Comparison of ENCODE assay signal across 2 cellular contexts in the genomic region with DNA sequence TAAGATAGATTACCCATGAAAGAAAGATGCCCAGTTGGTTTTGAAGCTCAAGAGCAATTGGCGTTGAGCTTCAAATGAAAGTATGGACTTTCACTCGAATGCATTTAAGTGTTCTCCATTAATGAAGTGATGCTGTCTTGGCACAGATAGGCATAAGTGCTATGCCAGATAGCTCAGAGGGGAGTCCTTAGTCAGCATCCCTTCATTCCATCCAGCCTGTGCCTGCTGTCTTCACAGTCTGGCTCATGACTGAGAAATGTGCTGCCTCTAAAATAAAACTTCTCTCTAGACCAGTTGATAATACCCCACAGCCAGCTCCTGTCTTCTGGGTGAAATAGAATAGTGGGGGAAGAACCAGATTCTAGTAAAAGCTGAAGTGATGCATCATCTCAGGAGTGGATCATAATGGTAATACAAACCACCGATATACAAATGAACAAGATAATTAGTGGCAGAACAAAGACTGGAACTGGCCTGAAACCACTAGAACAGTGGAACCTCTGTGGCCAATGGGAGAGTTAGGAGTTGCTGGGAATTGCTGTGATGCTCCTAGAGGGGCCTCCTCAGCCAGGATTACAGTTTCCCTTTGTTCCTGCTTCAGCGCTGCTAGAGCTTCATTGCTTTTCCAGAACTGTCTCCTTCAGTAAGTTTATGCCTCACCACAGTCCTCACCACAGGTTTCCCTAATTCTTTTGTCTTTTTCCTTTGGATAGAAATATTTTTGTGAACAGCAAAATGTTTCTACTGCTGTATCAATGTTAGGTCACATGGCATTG.
TF ChIP-seq lines count a peak whose summit lies in the region.

No MANE protein-coding gene starts in this region.

TF ChIP-seq in IMR-90, 13 proteins besides CTCF, POLR2A, EP300 and RAD21:
- no peak for TF ChIP-seq MAZ (IDR thresholded peaks at IDR 0.05; ENCODE audit: borderline replicate concordance, low read depth, low read length)
- TF ChIP-seq, protein P1, sequence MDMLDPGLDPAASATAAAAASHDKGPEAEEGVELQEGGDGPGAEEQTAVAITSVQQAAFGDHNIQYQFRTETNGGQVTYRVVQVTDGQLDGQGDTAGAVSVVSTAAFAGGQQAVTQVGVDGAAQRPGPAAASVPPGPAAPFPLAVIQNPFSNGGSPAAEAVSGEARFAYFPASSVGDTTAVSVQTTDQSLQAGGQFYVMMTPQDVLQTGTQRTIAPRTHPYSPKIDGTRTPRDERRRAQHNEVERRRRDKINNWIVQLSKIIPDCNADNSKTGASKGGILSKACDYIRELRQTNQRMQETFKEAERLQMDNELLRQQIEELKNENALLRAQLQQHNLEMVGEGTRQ (IDR thresholded peaks at IDR 0.05; ENCODE audit: low read depth, low read length) = no peak
- TF ChIP-seq RFX5 (IDR thresholded peaks at IDR 0.05; ENCODE audit: low read depth, low read length) = no peak
- no peak for TF ChIP-seq BHLHE40 (IDR thresholded peaks at IDR 0.05; ENCODE audit: low read depth, low read length)
- no peak for TF ChIP-seq RCOR1 (IDR thresholded peaks at IDR 0.05; ENCODE audit: insufficient replicate concordance, low read length)
- TF ChIP-seq NFE2L2 (IDR thresholded peaks at IDR 0.05; ENCODE audit: low read depth, low read length) = no peak
- TF ChIP-seq, protein P2, sequence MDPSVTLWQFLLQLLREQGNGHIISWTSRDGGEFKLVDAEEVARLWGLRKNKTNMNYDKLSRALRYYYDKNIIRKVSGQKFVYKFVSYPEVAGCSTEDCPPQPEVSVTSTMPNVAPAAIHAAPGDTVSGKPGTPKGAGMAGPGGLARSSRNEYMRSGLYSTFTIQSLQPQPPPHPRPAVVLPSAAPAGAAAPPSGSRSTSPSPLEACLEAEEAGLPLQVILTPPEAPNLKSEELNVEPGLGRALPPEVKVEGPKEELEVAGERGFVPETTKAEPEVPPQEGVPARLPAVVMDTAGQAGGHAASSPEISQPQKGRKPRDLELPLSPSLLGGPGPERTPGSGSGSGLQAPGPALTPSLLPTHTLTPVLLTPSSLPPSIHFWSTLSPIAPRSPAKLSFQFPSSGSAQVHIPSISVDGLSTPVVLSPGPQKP (IDR thresholded peaks at IDR 0.05; ENCODE audit: borderline replicate concordance, low read depth, low read length) = no peak
- TF ChIP-seq MAFK (IDR thresholded peaks at IDR 0.05; ENCODE audit: low read depth, low read length) = no peak
- no peak for TF ChIP-seq CHD1 (IDR thresholded peaks at IDR 0.05; ENCODE audit: low read depth, low read length)
- TF ChIP-seq CEBPB (IDR thresholded peaks at IDR 0.05; ENCODE audit: low read depth, low read length) = no peak
- TF ChIP-seq MXI1 (IDR thresholded peaks at IDR 0.05; ENCODE audit: borderline replicate concordance, low read depth, low read length) = no peak
- no peak for TF ChIP-seq FOS (IDR thresholded peaks at IDR 0.05; ENCODE audit: low read depth, low read length)
- no peak for TF ChIP-seq SMC3 (IDR thresholded peaks at IDR 0.05; ENCODE audit: low read depth, low read length)

TF ChIP-seq in GM12878, 131 proteins besides CTCF, POLR2A, EP300 and RAD21:
- TF ChIP-seq HDAC6 (IDR thresholded peaks at IDR 0.05; ENCODE audit: unreplicated experiment) (no peak), MTA2 (IDR thresholded peaks at IDR 0.05; ENCODE audit: low read depth) (0 out of 2 replicates have a peak, but pooled peaks have one; percentile 19)
